In genomic region chr7:50449881-50450690, GRCh38 we compare ENCODE assay signal across 8 cellular contexts. TPM values are rescaled to one million over a fixed set of nuclear protein-coding genes. Genes with fewer than 3 reads are reported as not detected.
DNase-seq lines count a peak whose midpoint lies in the region; ATAC-seq and TF ChIP-seq lines count a peak whose summit lies in the region.

Gene FIGNL1 (minus strand): TSS chr7:50450350. CDS start chr7:50447287, 3,063 bp downstream.

- H3K27ac ChIP-seq in gastroesophageal sphincter, result peak within 1 kb of the TSS in 3 of 4 donors; percentile 83 to 88 (median 84)
- H3K27ac ChIP-seq in suprapubic skin, result peak within 1 kb of the TSS; percentile 74

- H3K27me3 ChIP-seq in HAP-1 (ENCODE audit: low read depth) (no peaks in the 10 kb centered on the region), MG63 (no peaks in the 10 kb centered on the region), gastroesophageal sphincter (no peaks in the 10 kb centered on the region), suprapubic skin (no peaks in the 10 kb centered on the region)

- TF ChIP-seq POLR2A in gastroesophageal sphincter (IDR thresholded peaks at IDR 0.05) (peak; percentile 32), suprapubic skin (IDR thresholded peaks at IDR 0.05) (no peak)

- H3K4me3 ChIP-seq in HAP-1, result peak within 1 kb of the TSS; percentile 75
- peak within 1 kb of the TSS; percentile 68 for H3K4me3 ChIP-seq in MG63
- H3K4me3 ChIP-seq in gastroesophageal sphincter, result peak within 1 kb of the TSS; percentile 39 to 81
- H3K4me3 ChIP-seq in suprapubic skin, result peak within 1 kb of the TSS; percentile 79

- 0 to 3% methylated on average over 5 to 14 of the region's 71 CpGs for WGBS in gastroesophageal sphincter (ENCODE audit: low coverage in 1 of 2), 2 donors
- WGBS in suprapubic skin, result 1% methylated on average over 17 of the region's 71 CpGs

- TF ChIP-seq CTCF in gastroesophageal sphincter (IDR thresholded peaks at IDR 0.05) (peak in 1 of 4 experiments; percentile 9), suprapubic skin (IDR thresholded peaks at IDR 0.05) (no peak)

- in situ Hi-C loops in HAP-1 (cut with MboI; ENCODE audit: low sequenced_read_pairs) (loop anchor here (25.0 kb wide), 1 partner anchor 912 kb away; no protein-coding TSS in a partner anchor), SK-MEL-5 (cut with HindIII; ENCODE audit: low pct_unique_long_range_greater_than_20kb, low sequenced_read_pairs) (no loop called here)

- DNase-seq in GF-D8 (lab: John Stamatoyannopoulos, UW), result peak; percentile 76
- peak; percentile 68 to 81 for DNase-seq in HAP-1 (ENCODE audit: low spot score in 2 of 2)
- peak; percentile 90 for DNase-seq in MG63
- DNase-seq in SK-MEL-5 (ENCODE audit: low read depth, low spot score), result peak; percentile 83
- peak; percentile 86 for DNase-seq in activated naive CD4-positive, alpha-beta T cell treated with Interleukin-2 at 50 U/mL for 16 hours
- DNase-seq in occipital lobe (lab: John Stamatoyannopoulos, UW), result peak; percentile 59
- peak; percentile 80 to 85 for DNase-seq in suprapubic skin (ENCODE audit: low spot score in 2 of 2)

- ATAC-seq in gastroesophageal sphincter, result peak; percentile 92

- H3K36me3 ChIP-seq in HAP-1 (replicated peaks) (peaks cover 25% of the 10 kb centered on the region), MG63 (peaks cover 9% of the 10 kb centered on the region), gastroesophageal sphincter (peaks cover 0 to 26% of the 10 kb centered on the region in 2 donors), suprapubic skin (peaks cover 20% of the 10 kb centered on the region)

- no peak for TF ChIP-seq EP300 in gastroesophageal sphincter (IDR thresholded peaks at IDR 0.05)
- TF ChIP-seq EP300 in suprapubic skin (IDR thresholded peaks at IDR 0.05), result no peak

- H3K4me1 ChIP-seq in HAP-1, result peaks cover 14% of the 10 kb centered on the region
- peaks cover 0 to 22% (median 6%) of the 10 kb centered on the region in 3 donors for H3K4me1 ChIP-seq in gastroesophageal sphincter
- peaks cover 22% of the 10 kb centered on the region for H3K4me1 ChIP-seq in suprapubic skin

- H3K9me3 ChIP-seq in HAP-1 (no peaks in the 10 kb centered on the region), MG63 (no peaks in the 10 kb centered on the region), gastroesophageal sphincter (no peaks in the 10 kb centered on the region), suprapubic skin (no peaks in the 10 kb centered on the region)

RNA-seq across cellular contexts. Expression of gene FIGNL1, which starts in this region (rescaled TPM):
- 11.5 and 16.4 TPM in 2 replicates for total RNA-seq in MG63 (2014; rRNA removed; shearing (Covaris generic); ENCODE audit: low replicate concordance)
- total RNA-seq in SK-MEL-5 (2014; rRNA removed; shearing (Covaris generic)), result 35.3 and 40.1 TPM in 2 replicates
- 29.3 and 38.1 TPM in 2 replicates for polyA plus RNA-seq in SK-MEL-5 (2015; cell fraction: cytosol; rRNA removed)
- 152 and 164 TPM in 2 replicates for polyA plus RNA-seq in SK-MEL-5 (2015; cell fraction: nucleus; rRNA removed)
- total RNA-seq in gastroesophageal sphincter, result 1 to 10 TPM; 5.0 to 8.5 (median 6.4) TPM
- total RNA-seq in occipital lobe, result 47.7 TPM
- 10 to 100 TPM in 3 of 4 donors, 1 to 10 TPM in 1; 8.1 to 22.1 (median 16.4) TPM for total RNA-seq in suprapubic skin

Comparison
In these comparisons a context has a peak if more than half of its experiments do, and no peak if none do; other contexts are left out.
1. Peak in every context shown above with its lines: DNase-seq, ATAC-seq, H3K4me3 ChIP-seq and H3K27ac ChIP-seq.
2. POLR2A ChIP-seq: peak in gastroesophageal sphincter (2 of 2); none in suprapubic skin (0 of 2).